In the genomic region with DNA sequence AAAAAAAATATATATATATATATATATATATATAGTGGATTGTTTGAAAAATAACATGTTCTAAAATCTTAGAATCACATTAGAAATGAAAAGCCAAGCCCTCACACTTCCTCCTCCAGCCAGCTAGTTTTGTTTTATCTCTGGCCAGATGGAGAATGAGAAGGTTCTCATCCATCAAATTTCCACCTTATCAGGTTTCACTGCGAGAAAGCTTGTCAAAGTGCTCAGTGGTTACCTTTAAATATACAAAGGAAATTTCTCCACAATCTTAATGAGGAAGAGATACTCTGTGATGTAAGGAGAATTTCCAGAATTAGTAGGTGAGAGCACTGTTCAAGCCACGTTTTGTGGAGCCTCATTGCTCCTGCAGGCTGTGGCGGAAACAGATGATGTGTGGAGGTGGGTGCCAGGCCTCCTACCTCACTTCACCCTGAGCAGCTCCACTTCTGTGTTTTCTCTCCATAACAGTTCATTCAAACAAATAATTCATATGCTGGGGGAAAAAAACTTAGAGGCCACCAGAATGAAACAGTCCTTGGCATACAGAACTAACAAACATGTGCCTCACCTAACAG, we compare ENCODE assay signal across 22 cellular contexts.
"Had no signal": no experiment of that assay in that cellular context is flagged by ENCODE, and none has a peak within 500 bp of the region (broad histone marks: within the 10 kb centered on the region; RNA-seq: fewer than 3 reads in every experiment).

No MANE protein-coding gene starts in this region.

- H3K27me3 Mint-ChIP-seq: activated CD4-positive, alpha-beta T cell treated with anti-CD3 and anti-CD28 coated beads, Interleukin-2, amount 10 ng/mL, durations not matched to agents 24 days and 14 days had no signal

- H3K9me3 ChIP-seq: body of pancreas, colonic mucosa, vagina had no signal

- H3K4me1 Mint-ChIP-seq: activated CD4-positive, alpha-beta T cell treated with anti-CD3 and anti-CD28 coated beads, Interleukin-2, amount 10 ng/mL, durations not matched to agents 24 days and 14 days; nephron had no signal

- DNase-seq: activated CD4-positive, alpha-beta T cell treated with anti-CD3 and anti-CD28 coated beads, Interleukin-2, amount 10 ng/mL, durations not matched to agents 24 days and 14 days; activated CD4-positive, CD25-positive, alpha-beta regulatory T cell; activated CD8-positive, alpha-beta memory T cell treated with anti-CD3 and anti-CD28 coated beads, Interleukin-2, amount 50 U/mL, for 48 hours; activated gamma-delta T cell; activated T-cell treated with anti-CD3 and anti-CD28 coated beads, Interleukin-2, amount 50 U/mL, for 72 hours; amniotic stem cell; body of pancreas; central memory CD4-positive, alpha-beta T cell; colonic mucosa; kidney glomerular epithelial cell; left ventricle myocardium superior; mesenchymal stem cell; retina; stimulated activated CD4-positive, alpha-beta T cell treated with anti-CD3 and anti-CD28 coated beads, Interleukin-2, amount 100 ng/mL, for 48 hours; stimulated activated naive CD4-positive, alpha-beta T cell had no signal

- H3K27me3 ChIP-seq: body of pancreas, colonic mucosa, hepatocyte, tibial nerve, vagina had no signal

- H3K4me1 ChIP-seq: body of pancreas, colonic mucosa, tibial nerve, vagina had no signal

- H3K27ac Mint-ChIP-seq: activated CD4-positive, alpha-beta T cell treated with anti-CD3 and anti-CD28 coated beads, Interleukin-2, amount 10 ng/mL, durations not matched to agents 24 days and 14 days; activated T-cell treated with anti-CD3 and anti-CD28 coated beads, Interleukin-2, amount 50 U/mL, for 72 hours; nephron; T-helper 1 cell treated with Interleukin-12 subunit alpha and Interleukin-12 subunit beta and Interleukin-4 antibody, amounts not matched to agents 30 μg/mL and 1 μg/mL, for 36 hours had no signal

- H3K4me3 Mint-ChIP-seq: activated CD4-positive, alpha-beta T cell treated with anti-CD3 and anti-CD28 coated beads, Interleukin-2, amount 10 ng/mL, durations not matched to agents 24 days and 14 days; activated T-cell treated with anti-CD3 and anti-CD28 coated beads, Interleukin-2, amount 50 U/mL, for 72 hours; nephron; T-helper 1 cell treated with Interleukin-12 subunit alpha and Interleukin-12 subunit beta and Interleukin-4 antibody, amounts not matched to agents 30 μg/mL and 1 μg/mL, for 36 hours had no signal

- H3K27ac ChIP-seq: body of pancreas, colonic mucosa, hepatocyte, tibial nerve, vagina had no signal

- H3K4me3 ChIP-seq: body of pancreas, colonic mucosa, hepatocyte, tibial nerve, vagina had no signal

- ATAC-seq: activated naive CD4-positive, alpha-beta T cell treated with anti-CD3 and anti-CD28 coated beads, Interleukin-2, amount 50 U/mL, for 72 hours; activated T-cell treated with anti-CD3 and anti-CD28 coated beads, Interleukin-2, amount 50 U/mL, for 72 hours; body of pancreas; esophagus mucosa; left ventricle myocardium superior had no signal

- H3K9me3 Mint-ChIP-seq: activated CD4-positive, alpha-beta T cell treated with anti-CD3 and anti-CD28 coated beads, Interleukin-2, amount 10 ng/mL, durations not matched to agents 24 days and 14 days had no signal
